ENCODE assay signal across 1 cellular context in genomic region chr11:5522308-5522707, GRCh38.
TF ChIP-seq lines count a peak whose summit lies in the region.

No MANE protein-coding gene starts in this region.

TF ChIP-seq in K562, 482 proteins besides CTCF, POLR2A, EP300 and RAD21 (continued from another document and continues in another):
- TF ChIP-seq DIDO1 (tag; IDR thresholded peaks at IDR 0.05; ENCODE audit: low read depth), result no peak
- no peak for TF ChIP-seq ERF (CRISPR knock-in tag; IDR thresholded peaks at IDR 0.05)
- no peak for TF ChIP-seq ARID3A (IDR thresholded peaks at IDR 0.05; ENCODE audit: borderline replicate concordance, low read depth, low read length)
- no peak for TF ChIP-seq MCM7 (IDR thresholded peaks at IDR 0.05)
- no peak for TF ChIP-seq RFX5 (IDR thresholded peaks at IDR 0.05; ENCODE audit: low read depth, low read length)
- TF ChIP-seq KLF1 (tag; IDR thresholded peaks at IDR 0.05), result no peak
- TF ChIP-seq SAFB (IDR thresholded peaks at IDR 0.05; ENCODE audit: borderline replicate concordance, low read depth, low read length), result no peak
- TF ChIP-seq TBL1XR1 (IDR thresholded peaks at IDR 0.05; ENCODE audit: low read length in 2 of 2), result no peak
- no peak for TF ChIP-seq FOXJ2 (tag; IDR thresholded peaks at IDR 0.05)
- TF ChIP-seq FOXK2 (conservative IDR thresholded peaks at IDR 0.05 in 1 of 2, IDR thresholded peaks at IDR 0.05 in 1 of 2; ENCODE audit: low read depth in 2 of 2), result peak in 1 of 2 experiments; percentile 51; a peak in 2 of 4 replicates
- no peak for TF ChIP-seq SRSF9 (IDR thresholded peaks at IDR 0.05; ENCODE audit: borderline replicate concordance, low read depth, low read length)
- TF ChIP-seq PKNOX1 (IDR thresholded peaks at IDR 0.05), result no peak
- TF ChIP-seq ZNF24 (IDR thresholded peaks at IDR 0.05), result no peak
- TF ChIP-seq RFX7 (CRISPR knock-in tag; IDR thresholded peaks at IDR 0.05), result no peak
- TF ChIP-seq STAG1 (CRISPR knock-in tag; IDR thresholded peaks at IDR 0.05; ENCODE audit: borderline replicate concordance), result no peak
- TF ChIP-seq L3MBTL2 (IDR thresholded peaks at IDR 0.05), result peak; percentile 47; the same call in 1 of the 2 replicates
- TF ChIP-seq MED1 (CRISPR knock-in tag; IDR thresholded peaks at IDR 0.05; ENCODE audit: borderline replicate concordance), result no peak
- TF ChIP-seq LEF1 (IDR thresholded peaks at IDR 0.05), result no peak
- no peak for TF ChIP-seq ZNF561 (CRISPR knock-in tag; conservative IDR thresholded peaks at IDR 0.05)
- peak; percentile 84 for TF ChIP-seq CTBP1 (IDR thresholded peaks at IDR 0.05; ENCODE audit: borderline replicate concordance)
- TF ChIP-seq CHD2 (IDR thresholded peaks at IDR 0.05; ENCODE audit: low read depth, low read length), result no peak
- TF ChIP-seq ZNF57 (CRISPR knock-in tag; IDR thresholded peaks at IDR 0.05), result no peak
- TF ChIP-seq, protein P1, sequence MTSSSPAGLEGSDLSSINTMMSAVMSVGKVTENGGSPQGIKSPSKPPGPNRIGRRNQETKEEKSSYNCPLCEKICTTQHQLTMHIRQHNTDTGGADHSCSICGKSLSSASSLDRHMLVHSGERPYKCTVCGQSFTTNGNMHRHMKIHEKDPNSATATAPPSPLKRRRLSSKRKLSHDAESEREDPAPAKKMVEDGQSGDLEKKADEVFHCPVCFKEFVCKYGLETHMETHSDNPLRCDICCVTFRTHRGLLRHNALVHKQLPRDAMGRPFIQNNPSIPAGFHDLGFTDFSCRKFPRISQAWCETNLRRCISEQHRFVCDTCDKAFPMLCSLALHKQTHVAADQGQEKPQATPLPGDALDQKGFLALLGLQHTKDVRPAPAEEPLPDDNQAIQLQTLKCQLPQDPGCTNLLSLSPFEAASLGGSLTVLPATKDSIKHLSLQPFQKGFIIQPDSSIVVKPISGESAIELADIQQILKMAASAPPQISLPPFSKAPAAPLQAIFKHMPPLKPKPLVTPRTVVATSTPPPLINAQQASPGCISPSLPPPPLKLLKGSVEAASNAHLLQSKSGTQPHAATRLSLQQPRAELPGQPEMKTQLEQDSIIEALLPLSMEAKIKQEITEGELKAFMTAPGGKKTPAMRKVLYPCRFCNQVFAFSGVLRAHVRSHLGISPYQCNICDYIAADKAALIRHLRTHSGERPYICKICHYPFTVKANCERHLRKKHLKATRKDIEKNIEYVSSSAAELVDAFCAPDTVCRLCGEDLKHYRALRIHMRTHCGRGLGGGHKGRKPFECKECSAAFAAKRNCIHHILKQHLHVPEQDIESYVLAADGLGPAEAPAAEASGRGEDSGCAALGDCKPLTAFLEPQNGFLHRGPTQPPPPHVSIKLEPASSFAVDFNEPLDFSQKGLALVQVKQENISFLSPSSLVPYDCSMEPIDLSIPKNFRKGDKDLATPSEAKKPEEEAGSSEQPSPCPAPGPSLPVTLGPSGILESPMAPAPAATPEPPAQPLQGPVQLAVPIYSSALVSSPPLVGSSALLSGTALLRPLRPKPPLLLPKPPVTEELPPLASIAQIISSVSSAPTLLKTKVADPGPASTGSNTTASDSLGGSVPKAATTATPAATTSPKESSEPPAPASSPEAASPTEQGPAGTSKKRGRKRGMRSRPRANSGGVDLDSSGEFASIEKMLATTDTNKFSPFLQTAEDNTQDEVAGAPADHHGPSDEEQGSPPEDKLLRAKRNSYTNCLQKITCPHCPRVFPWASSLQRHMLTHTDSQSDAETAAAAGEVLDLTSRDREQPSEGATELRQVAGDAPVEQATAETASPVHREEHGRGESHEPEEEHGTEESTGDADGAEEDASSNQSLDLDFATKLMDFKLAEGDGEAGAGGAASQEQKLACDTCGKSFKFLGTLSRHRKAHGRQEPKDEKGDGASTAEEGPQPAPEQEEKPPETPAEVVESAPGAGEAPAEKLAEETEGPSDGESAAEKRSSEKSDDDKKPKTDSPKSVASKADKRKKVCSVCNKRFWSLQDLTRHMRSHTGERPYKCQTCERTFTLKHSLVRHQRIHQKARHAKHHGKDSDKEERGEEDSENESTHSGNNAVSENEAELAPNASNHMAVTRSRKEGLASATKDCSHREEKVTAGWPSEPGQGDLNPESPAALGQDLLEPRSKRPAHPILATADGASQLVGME (CRISPR knock-in tag; IDR thresholded peaks at IDR 0.05), result no peak
- no peak for TF ChIP-seq DNMT1 (IDR thresholded peaks at IDR 0.05)
- no peak for TF ChIP-seq ZNF436 (CRISPR knock-in tag; IDR thresholded peaks at IDR 0.05)
- no peak for TF ChIP-seq HDAC1 (IDR thresholded peaks at IDR 0.05)
- no peak for TF ChIP-seq MTA2 (IDR thresholded peaks at IDR 0.05; ENCODE audit: low read depth)
- TF ChIP-seq FOXA3 (CRISPR knock-in tag; conservative IDR thresholded peaks at IDR 0.05 in 1 of 2, IDR thresholded peaks at IDR 0.05 in 1 of 2), result peak; percentile 42 to 49; a peak in 2 of 4 replicates
- peak; percentile 68 for TF ChIP-seq FOSL1 (tag; conservative IDR thresholded peaks at IDR 0.05)
- TF ChIP-seq DPF2 (IDR thresholded peaks at IDR 0.05), result 0 out of 2 replicates have a peak, but pooled peaks have one; percentile 19
- TF ChIP-seq ZNF124 (CRISPR knock-in tag; IDR thresholded peaks at IDR 0.05), result no peak
- TF ChIP-seq FOXA1 (IDR thresholded peaks at IDR 0.05; ENCODE audit: borderline replicate concordance), result no peak
- TF ChIP-seq IRF2 (CRISPR knock-in tag; IDR thresholded peaks at IDR 0.05), result no peak
- TF ChIP-seq GTF2B (IDR thresholded peaks at IDR 0.05; ENCODE audit: extremely low read depth, insufficient read length), result no peak
- TF ChIP-seq BMI1 (IDR thresholded peaks at IDR 0.05; ENCODE audit: low read length), result no peak
- TF ChIP-seq ZNF407 (IDR thresholded peaks at IDR 0.05; ENCODE audit: low read depth), result no peak
- no peak for TF ChIP-seq EZH2 (IDR thresholded peaks at IDR 0.05; ENCODE audit: borderline replicate concordance, low read depth, low read length)
- TF ChIP-seq CEBPG (CRISPR knock-in tag; IDR thresholded peaks at IDR 0.05), result no peak
- TF ChIP-seq CEBPG (tag; conservative IDR thresholded peaks at IDR 0.05 in 1 of 2, IDR thresholded peaks at IDR 0.05 in 1 of 2), result 0 out of 4 replicates have a peak, but pooled peaks of 1 of the 2 experiments have one; percentile 13
- TF ChIP-seq ZNF175 (CRISPR knock-in tag; IDR thresholded peaks at IDR 0.05; ENCODE audit: low read depth), result no peak
- no peak for TF ChIP-seq THRB (CRISPR knock-in tag; conservative IDR thresholded peaks at IDR 0.05)
- no peak for TF ChIP-seq SP2 (IDR thresholded peaks at IDR 0.05; ENCODE audit: extremely low read depth, low read depth, low read length, poor library complexity, severe bottlenecking)
- TF ChIP-seq, protein P2, sequence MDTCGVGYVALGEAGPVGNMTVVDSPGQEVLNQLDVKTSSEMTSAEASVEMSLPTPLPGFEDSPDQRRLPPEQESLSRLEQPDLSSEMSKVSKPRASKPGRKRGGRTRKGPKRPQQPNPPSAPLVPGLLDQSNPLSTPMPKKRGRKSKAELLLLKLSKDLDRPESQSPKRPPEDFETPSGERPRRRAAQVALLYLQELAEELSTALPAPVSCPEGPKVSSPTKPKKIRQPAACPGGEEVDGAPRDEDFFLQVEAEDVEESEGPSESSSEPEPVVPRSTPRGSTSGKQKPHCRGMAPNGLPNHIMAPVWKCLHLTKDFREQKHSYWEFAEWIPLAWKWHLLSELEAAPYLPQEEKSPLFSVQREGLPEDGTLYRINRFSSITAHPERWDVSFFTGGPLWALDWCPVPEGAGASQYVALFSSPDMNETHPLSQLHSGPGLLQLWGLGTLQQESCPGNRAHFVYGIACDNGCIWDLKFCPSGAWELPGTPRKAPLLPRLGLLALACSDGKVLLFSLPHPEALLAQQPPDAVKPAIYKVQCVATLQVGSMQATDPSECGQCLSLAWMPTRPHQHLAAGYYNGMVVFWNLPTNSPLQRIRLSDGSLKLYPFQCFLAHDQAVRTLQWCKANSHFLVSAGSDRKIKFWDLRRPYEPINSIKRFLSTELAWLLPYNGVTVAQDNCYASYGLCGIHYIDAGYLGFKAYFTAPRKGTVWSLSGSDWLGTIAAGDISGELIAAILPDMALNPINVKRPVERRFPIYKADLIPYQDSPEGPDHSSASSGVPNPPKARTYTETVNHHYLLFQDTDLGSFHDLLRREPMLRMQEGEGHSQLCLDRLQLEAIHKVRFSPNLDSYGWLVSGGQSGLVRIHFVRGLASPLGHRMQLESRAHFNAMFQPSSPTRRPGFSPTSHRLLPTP (IDR thresholded peaks at IDR 0.05; ENCODE audit: borderline replicate concordance, extremely low read depth, insufficient read length), result no peak
- TF ChIP-seq GABPA (tag; conservative IDR thresholded peaks at IDR 0.05; ENCODE audit: low read depth), result no peak
